ENCODE assay signal across 8 cellular contexts in genomic region chr6:75284285-75285155, GRCh38.
DNase-seq lines count a peak whose midpoint lies in the region; ATAC-seq lines count a peak whose summit lies in the region.

TMEM30A (minus strand) TSS chr6:75284792; CDS start chr6:75284638, 154 bp downstream.

- no peak within 1 kb of the TSS for H3K27ac Mint-ChIP-seq in activated naive CD4-positive, alpha-beta T cell treated with anti-CD3 and anti-CD28 coated beads, Interleukin-2, amount 10 ng/mL, durations not matched to agents 7 days and 5 days

- peak; percentile 94 for DNase-seq in NCI-H1048 (lab: John Stamatoyannopoulos, UW)
- DNase-seq in SK-N-MC (ENCODE audit: low read depth, low spot score) = peak; percentile 95
- DNase-seq in activated naive CD4-positive, alpha-beta T cell treated with anti-CD3 and anti-CD28 coated beads, Interleukin-2, amount 10 ng/mL, durations not matched to agents 7 days and 5 days = peak; percentile 98
- DNase-seq in germinal center (ENCODE audit: low spot score) = peak; percentile 95
- DNase-seq in non-pigmented ciliary epithelial cell (ENCODE audit: low read depth) = peak; percentile 99
- peak; percentile 99 for DNase-seq in superior temporal gyrus (ENCODE audit: extremely low spot score)

- peak within 1 kb of the TSS; percentile 82 for H3K4me3 ChIP-seq in GM08714 (ENCODE audit: low read length)
- peak within 1 kb of the TSS; percentile 91 for H3K4me3 ChIP-seq in SK-N-MC

- CTCF ChIA-PET in activated naive CD4-positive, alpha-beta T cell treated with anti-CD3 and anti-CD28 coated beads, Interleukin-2, amount 10 ng/mL, durations not matched to agents 7 days and 5 days (lab: Charles Lee) = interaction anchor here (0.6 to 1.6 kb wide), 7 partner anchors 11 to 29 kb away, joined by 3 to 8 read pairs (median 3); no protein-coding TSS in a partner anchor

- no peaks in the 10 kb centered on the region for H3K36me3 ChIP-seq in SK-N-MC (ENCODE audit: insufficient read depth, low read length)

- H3K9me3 ChIP-seq in SK-N-MC (ENCODE audit: low read depth, low read length) = no peaks in the 10 kb centered on the region

- H3K27me3 Mint-ChIP-seq in activated naive CD4-positive, alpha-beta T cell treated with anti-CD3 and anti-CD28 coated beads, Interleukin-2, amount 10 ng/mL, durations not matched to agents 7 days and 5 days = no peaks in the 10 kb centered on the region

- ATAC-seq in HG02588 (IDR thresholded peaks at IDR 0.05; ENCODE audit: unreplicated experiment) = peak; percentile 94

- H3K4me1 Mint-ChIP-seq in activated naive CD4-positive, alpha-beta T cell treated with anti-CD3 and anti-CD28 coated beads, Interleukin-2, amount 10 ng/mL, durations not matched to agents 7 days and 5 days = peaks cover 47% of the 10 kb centered on the region

- H3K27ac ChIP-seq in SK-N-MC = 0 out of 2 replicates have a peak within 1 kb of the TSS, but pooled peaks have one; percentile 23

- peak within 1 kb of the TSS; percentile 95 for H3K9ac ChIP-seq in SK-N-MC (ENCODE audit: insufficient read length)

- peaks cover 16% of the 10 kb centered on the region for H3K36me3 Mint-ChIP-seq in activated naive CD4-positive, alpha-beta T cell treated with anti-CD3 and anti-CD28 coated beads, Interleukin-2, amount 10 ng/mL, durations not matched to agents 7 days and 5 days

- H3K4me3 Mint-ChIP-seq in activated naive CD4-positive, alpha-beta T cell treated with anti-CD3 and anti-CD28 coated beads, Interleukin-2, amount 10 ng/mL, durations not matched to agents 7 days and 5 days = no peak within 1 kb of the TSS

- no peaks in the 10 kb centered on the region for H3K9me3 Mint-ChIP-seq in activated naive CD4-positive, alpha-beta T cell treated with anti-CD3 and anti-CD28 coated beads, Interleukin-2, amount 10 ng/mL, durations not matched to agents 7 days and 5 days

Comparison
In these comparisons a context has a peak if more than half of its experiments do, and no peak if none do; other contexts are left out.
1. Peak in every context shown above with its lines: DNase-seq, ATAC-seq, H3K4me3 ChIP-seq and H3K27ac ChIP-seq.